In genomic region chr11:134047586-134047999, GRCh38 we compare ENCODE assay signal across 10 cellular contexts. TPM values are rescaled to one million over a fixed set of nuclear protein-coding genes. Genes with fewer than 3 reads are reported as not detected.
DNase-seq lines count a peak whose midpoint lies in the region; ATAC-seq lines count a peak whose summit lies in the region.
"Had no signal": no experiment of that assay in that cellular context is flagged by ENCODE, and none has a peak within 500 bp of the region (broad histone marks: within the 10 kb centered on the region; RNA-seq: fewer than 3 reads in every experiment).

No MANE protein-coding gene starts in this region.

- peaks cover 19% of the 10 kb centered on the region for H3K27me3 Mint-ChIP-seq in activated naive CD8-positive, alpha-beta T cell treated with anti-CD3 and anti-CD28 coated beads, Interleukin-2, amount 10 ng/mL, durations not matched to agents 7 days and 5 days
- peaks cover 16% of the 10 kb centered on the region for H3K27me3 Mint-ChIP-seq in activated naive CD8-positive, alpha-beta T cell treated with anti-CD3 and anti-CD28 coated beads for 36 hours

- peaks cover 13% of the 10 kb centered on the region for H3K4me1 Mint-ChIP-seq in activated naive CD8-positive, alpha-beta T cell treated with anti-CD3 and anti-CD28 coated beads, Interleukin-2, amount 10 ng/mL, durations not matched to agents 7 days and 5 days
- peaks cover 6% of the 10 kb centered on the region for H3K4me1 Mint-ChIP-seq in activated naive CD8-positive, alpha-beta T cell treated with anti-CD3 and anti-CD28 coated beads for 36 hours

- POLR2A ChIA-PET in activated naive CD8-positive, alpha-beta T cell treated with anti-CD3 and anti-CD28 coated beads, Interleukin-2, amount 10 ng/mL, durations not matched to agents 7 days and 5 days (lab: Charles Lee): no interaction called here

- DNase-seq in activated naive CD8-positive, alpha-beta T cell treated with anti-CD3 and anti-CD28 coated beads, Interleukin-2, amount 10 ng/mL, durations not matched to agents 7 days and 5 days: peak; percentile 4
- DNase-seq in activated naive CD8-positive, alpha-beta T cell treated with anti-CD3 and anti-CD28 coated beads for 36 hours: no peak
- DNase-seq in dedifferentiated amniotic fluid mesenchymal stem cell (ENCODE audit: extremely low spot score) (peak; percentile 34), mucosa of gallbladder (ENCODE audit: low spot score) (peak; percentile 53), HPDE6-E6E7 (ENCODE audit: extremely low spot score) (no peak), OCI-M1 (lab: John Stamatoyannopoulos, UW) (no peak)
- DNase-seq in stimulated activated CD8-positive, alpha-beta memory T cell treated with anti-CD3 and anti-CD28 coated beads, Interleukin-4, amount 100 ng/mL, for 48 hours: no peak
- DNase-seq: NCI-H748 treated with DMSO at 0.1 percent for 48 hours; stimulated activated CD4-positive, alpha-beta T cell treated with anti-CD3 and anti-CD28 coated beads, Interleukin-12 subunit alpha, Interleukin-12 subunit beta, amount 100 ng/mL, for 4 hours had no signal

- H3K9me3 Mint-ChIP-seq in activated naive CD8-positive, alpha-beta T cell treated with anti-CD3 and anti-CD28 coated beads, Interleukin-2, amount 10 ng/mL, durations not matched to agents 7 days and 5 days: no peaks in the 10 kb centered on the region
- no peaks in the 10 kb centered on the region for H3K9me3 Mint-ChIP-seq in activated naive CD8-positive, alpha-beta T cell treated with anti-CD3 and anti-CD28 coated beads for 36 hours

- no peak for ATAC-seq in activated naive CD8-positive, alpha-beta T cell treated with anti-CD3 and anti-CD28 coated beads, Interleukin-2, amount 10 ng/mL, durations not matched to agents 7 days and 5 days (ENCODE audit: low read depth)
- no peak for ATAC-seq in GM21367 (IDR thresholded peaks at IDR 0.05; ENCODE audit: unreplicated experiment)

- no peak overlapping the region for H3K4me3 Mint-ChIP-seq in activated naive CD8-positive, alpha-beta T cell treated with anti-CD3 and anti-CD28 coated beads, Interleukin-2, amount 10 ng/mL, durations not matched to agents 7 days and 5 days
- no peak overlapping the region for H3K4me3 Mint-ChIP-seq in activated naive CD8-positive, alpha-beta T cell treated with anti-CD3 and anti-CD28 coated beads for 36 hours

- no peak overlapping the region for H3K27ac Mint-ChIP-seq in activated naive CD8-positive, alpha-beta T cell treated with anti-CD3 and anti-CD28 coated beads, Interleukin-2, amount 10 ng/mL, durations not matched to agents 7 days and 5 days
- H3K27ac Mint-ChIP-seq in activated naive CD8-positive, alpha-beta T cell treated with anti-CD3 and anti-CD28 coated beads for 36 hours: no peak overlapping the region

- no peaks in the 10 kb centered on the region for H3K36me3 Mint-ChIP-seq in activated naive CD8-positive, alpha-beta T cell treated with anti-CD3 and anti-CD28 coated beads, Interleukin-2, amount 10 ng/mL, durations not matched to agents 7 days and 5 days
- no peaks in the 10 kb centered on the region for H3K36me3 Mint-ChIP-seq in activated naive CD8-positive, alpha-beta T cell treated with anti-CD3 and anti-CD28 coated beads for 36 hours

RNA-seq across cellular contexts. Expression of gene JAM3, which starts 21.3 kb away (rescaled TPM):
- total RNA-seq in activated naive CD8-positive, alpha-beta T cell treated with anti-CD3 and anti-CD28 coated beads, Interleukin-2, amount 10 ng/mL, durations not matched to agents 7 days and 5 days: 10 to 100 TPM; 21.1 to 23.7 TPM
- total RNA-seq in activated naive CD8-positive, alpha-beta T cell treated with anti-CD3 and anti-CD28 coated beads for 36 hours: 10 to 100 TPM; 18.3 to 21.2 TPM
- 50.3 TPM for total RNA-seq in mucosa of gallbladder

Comparison
In these comparisons a context has a peak if more than half of its experiments do, and no peak if none do; other contexts are left out.
1. DNase-seq: peak in activated naive CD8-positive, alpha-beta T cell treated with anti-CD3 and anti-CD28 coated beads, Interleukin-2, amount 10 ng/mL, durations not matched to agents 7 days and 5 days (single experiment), dedifferentiated amniotic fluid mesenchymal stem cell (single experiment) and mucosa of gallbladder (single experiment); none in activated naive CD8-positive, alpha-beta T cell treated with anti-CD3 and anti-CD28 coated beads for 36 hours (single experiment), stimulated activated CD8-positive, alpha-beta memory T cell treated with anti-CD3 and anti-CD28 coated beads, Interleukin-4, amount 100 ng/mL, for 48 hours (single experiment), HPDE6-E6E7 (single experiment) and OCI-M1 (single experiment).